In the genomic region with DNA sequence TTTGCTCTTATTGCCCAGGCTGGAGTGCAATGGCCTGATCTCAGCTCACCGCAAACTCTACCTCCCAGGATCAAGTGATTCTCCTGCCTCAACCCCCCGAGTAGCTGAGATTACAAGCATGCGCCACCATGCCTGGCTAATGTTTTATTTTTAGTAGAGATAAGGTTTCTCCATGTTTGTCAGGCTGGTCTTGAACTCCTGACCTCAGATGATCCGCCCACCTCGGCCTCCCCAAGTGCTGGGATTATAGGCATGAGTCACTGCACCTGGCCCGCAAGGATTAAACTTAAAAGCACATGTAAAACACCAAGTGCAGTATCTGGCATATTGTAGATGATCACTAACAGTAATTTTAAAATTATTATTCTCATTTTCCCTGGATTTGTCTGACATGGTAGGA, we compare ENCODE assay signal across 2 cellular contexts.
TF ChIP-seq lines count a peak whose summit lies in the region.

No MANE protein-coding gene starts in this region.

TF ChIP-seq in HCT116, 20 proteins besides CTCF, POLR2A, EP300 and RAD21 (continued from another document):
- TF ChIP-seq, protein P1, sequence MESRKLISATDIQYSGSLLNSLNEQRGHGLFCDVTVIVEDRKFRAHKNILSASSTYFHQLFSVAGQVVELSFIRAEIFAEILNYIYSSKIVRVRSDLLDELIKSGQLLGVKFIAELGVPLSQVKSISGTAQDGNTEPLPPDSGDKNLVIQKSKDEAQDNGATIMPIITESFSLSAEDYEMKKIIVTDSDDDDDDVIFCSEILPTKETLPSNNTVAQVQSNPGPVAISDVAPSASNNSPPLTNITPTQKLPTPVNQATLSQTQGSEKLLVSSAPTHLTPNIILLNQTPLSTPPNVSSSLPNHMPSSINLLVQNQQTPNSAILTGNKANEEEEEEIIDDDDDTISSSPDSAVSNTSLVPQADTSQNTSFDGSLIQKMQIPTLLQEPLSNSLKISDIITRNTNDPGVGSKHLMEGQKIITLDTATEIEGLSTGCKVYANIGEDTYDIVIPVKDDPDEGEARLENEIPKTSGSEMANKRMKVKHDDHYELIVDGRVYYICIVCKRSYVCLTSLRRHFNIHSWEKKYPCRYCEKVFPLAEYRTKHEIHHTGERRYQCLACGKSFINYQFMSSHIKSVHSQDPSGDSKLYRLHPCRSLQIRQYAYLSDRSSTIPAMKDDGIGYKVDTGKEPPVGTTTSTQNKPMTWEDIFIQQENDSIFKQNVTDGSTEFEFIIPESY (IDR thresholded peaks at IDR 0.05; ENCODE audit: extremely low read depth, insufficient replicate concordance, low read length), result no peak
- TF ChIP-seq CBX3 (IDR thresholded peaks at IDR 0.05; ENCODE audit: low read depth) (no peak), FOSL1 (IDR thresholded peaks at IDR 0.05; ENCODE audit: low read depth) (no peak), JUND (IDR thresholded peaks at IDR 0.05) (0 out of 2 replicates have a peak, but pooled peaks have one; percentile 21), EGR1 (IDR thresholded peaks at IDR 0.05; ENCODE audit: low read depth) (peak; percentile 48; the same call in 1 of the 2 replicates), POLR2AphosphoS5 (IDR thresholded peaks at IDR 0.05; ENCODE audit: low read depth, low read length) (no peak), EZH2 (IDR thresholded peaks at IDR 0.05) (no peak)
TF ChIP-seq in HCT116: peak in this region for 2.

TF ChIP-seq in WTC11, 78 proteins besides CTCF, POLR2A, EP300 and RAD21:
- TF ChIP-seq, protein P2, sequence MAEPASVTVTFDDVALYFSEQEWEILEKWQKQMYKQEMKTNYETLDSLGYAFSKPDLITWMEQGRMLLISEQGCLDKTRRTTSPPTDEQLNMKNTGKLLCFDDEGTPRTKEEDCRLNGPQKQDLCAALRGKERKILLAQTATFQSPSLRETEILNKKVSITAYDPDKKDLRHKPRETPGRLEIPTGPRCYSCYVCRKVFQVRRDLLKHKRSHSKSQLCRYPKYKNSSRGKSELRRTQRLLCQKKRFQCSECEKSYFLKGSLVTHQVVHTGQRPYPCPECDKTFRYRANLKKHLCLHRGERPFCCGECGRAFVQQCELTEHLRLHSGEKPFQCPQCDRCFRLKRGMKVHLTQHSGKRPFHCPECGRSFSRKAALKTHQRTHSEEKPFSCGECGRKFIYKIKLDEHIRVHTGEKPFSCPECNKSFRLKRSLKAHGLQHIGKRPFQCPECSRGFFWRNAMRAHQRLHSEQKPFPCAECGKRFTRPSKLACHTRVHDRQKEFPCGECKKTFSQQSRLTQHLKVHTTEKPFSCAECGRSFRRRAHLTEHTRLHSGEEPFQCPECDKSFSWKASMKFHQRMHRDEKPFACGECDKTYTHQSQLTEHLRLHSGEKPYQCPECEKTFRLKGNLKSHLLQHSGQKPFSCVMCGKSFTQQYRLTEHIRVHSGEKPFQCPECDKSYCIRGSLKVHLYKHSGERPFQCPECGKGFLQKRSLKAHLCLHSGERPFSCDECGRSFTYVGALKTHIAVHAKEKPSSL (CRISPR knock-in tag; conservative IDR thresholded peaks at IDR 0.05), result no peak
- no peak for TF ChIP-seq NR2C2 (CRISPR knock-in tag; IDR thresholded peaks at IDR 0.05)
- no peak for TF ChIP-seq CBFB (CRISPR knock-in tag; IDR thresholded peaks at IDR 0.05; ENCODE audit: low read depth)
- no peak for TF ChIP-seq OVOL2 (CRISPR knock-in tag; IDR thresholded peaks at IDR 0.05; ENCODE audit: borderline replicate concordance)
- TF ChIP-seq, protein P3, sequence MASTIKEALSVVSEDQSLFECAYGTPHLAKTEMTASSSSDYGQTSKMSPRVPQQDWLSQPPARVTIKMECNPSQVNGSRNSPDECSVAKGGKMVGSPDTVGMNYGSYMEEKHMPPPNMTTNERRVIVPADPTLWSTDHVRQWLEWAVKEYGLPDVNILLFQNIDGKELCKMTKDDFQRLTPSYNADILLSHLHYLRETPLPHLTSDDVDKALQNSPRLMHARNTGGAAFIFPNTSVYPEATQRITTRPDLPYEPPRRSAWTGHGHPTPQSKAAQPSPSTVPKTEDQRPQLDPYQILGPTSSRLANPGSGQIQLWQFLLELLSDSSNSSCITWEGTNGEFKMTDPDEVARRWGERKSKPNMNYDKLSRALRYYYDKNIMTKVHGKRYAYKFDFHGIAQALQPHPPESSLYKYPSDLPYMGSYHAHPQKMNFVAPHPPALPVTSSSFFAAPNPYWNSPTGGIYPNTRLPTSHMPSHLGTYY (CRISPR knock-in tag; IDR thresholded peaks at IDR 0.05), result no peak
- TF ChIP-seq RELA (CRISPR knock-in tag; IDR thresholded peaks at IDR 0.05; ENCODE audit: borderline replicate concordance), result no peak
- TF ChIP-seq MXD4 (CRISPR knock-in tag; IDR thresholded peaks at IDR 0.05; ENCODE audit: borderline replicate concordance), result no peak
- TF ChIP-seq IRF2 (CRISPR knock-in tag; IDR thresholded peaks at IDR 0.05; ENCODE audit: borderline replicate concordance, low read depth), result no peak
- no peak for TF ChIP-seq PRRX2 (CRISPR knock-in tag; IDR thresholded peaks at IDR 0.05)
- no peak for TF ChIP-seq ZNF263 (CRISPR knock-in tag; IDR thresholded peaks at IDR 0.05; ENCODE audit: low read depth)
- TF ChIP-seq, protein P4, sequence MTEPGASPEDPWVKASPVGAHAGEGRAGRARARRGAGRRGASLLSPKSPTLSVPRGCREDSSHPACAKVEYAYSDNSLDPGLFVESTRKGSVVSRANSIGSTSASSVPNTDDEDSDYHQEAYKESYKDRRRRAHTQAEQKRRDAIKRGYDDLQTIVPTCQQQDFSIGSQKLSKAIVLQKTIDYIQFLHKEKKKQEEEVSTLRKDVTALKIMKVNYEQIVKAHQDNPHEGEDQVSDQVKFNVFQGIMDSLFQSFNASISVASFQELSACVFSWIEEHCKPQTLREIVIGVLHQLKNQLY (CRISPR knock-in tag; IDR thresholded peaks at IDR 0.05), result no peak
